ENCODE assay signal across 13 cellular contexts in genomic region chr19:898663-899062, GRCh38. TPM values are rescaled to one million over a fixed set of nuclear protein-coding genes. Genes with fewer than 3 reads are reported as not detected.
DNase-seq lines count a peak whose midpoint lies in the region; ATAC-seq and TF ChIP-seq lines count a peak whose summit lies in the region.
"Had no signal": no experiment of that assay in that cellular context is flagged by ENCODE, and none has a peak within 500 bp of the region (broad histone marks: within the 10 kb centered on the region; RNA-seq: fewer than 3 reads in every experiment).

No MANE protein-coding gene starts in this region.

- H3K4me3 ChIP-seq in tibial artery = no peak overlapping the region
- H3K4me3 ChIP-seq: gastrocnemius medialis had no signal

- DNase-seq in NCI-H2081 (lab: John Stamatoyannopoulos, UW) = peak; percentile 48 to 61
- no peak for DNase-seq in NCI-H2081 treated with DMSO at 0.1 percent for 48 hours (lab: John Stamatoyannopoulos, UW)
- peak; percentile 77 for DNase-seq in NAMALWA (ENCODE audit: low spot score)
- DNase-seq in activated CD8-positive, alpha-beta T cell treated with anti-CD3 and anti-CD28 coated beads for 36 hours = peak; percentile 57
- peak; percentile 65 for DNase-seq in nephron progenitor cell
- DNase-seq in EL = no peak
- no peak for DNase-seq in tibial artery
- no peak for DNase-seq in NCI-H226
- DNase-seq: activated T-cell treated with anti-CD3 and anti-CD28 coated beads for 4 hours, gastrocnemius medialis, NCI-H446 had no signal

- H3K4me3 Mint-ChIP-seq in activated CD8-positive, alpha-beta T cell treated with anti-CD3 and anti-CD28 coated beads for 36 hours = no peak overlapping the region
- no peak overlapping the region for H3K4me3 Mint-ChIP-seq in nephron progenitor cell

- H3K4me1 Mint-ChIP-seq in activated CD8-positive, alpha-beta T cell treated with anti-CD3 and anti-CD28 coated beads for 36 hours (ENCODE audit: low read depth) = peaks cover 13% of the 10 kb centered on the region
- H3K4me1 Mint-ChIP-seq in nephron progenitor cell = peaks cover 17% of the 10 kb centered on the region

- no peak overlapping the region for H3K27ac ChIP-seq in tibial artery
- H3K27ac ChIP-seq: gastrocnemius medialis had no signal

- H3K4me1 ChIP-seq in tibial artery = peaks cover 0 to 7% (median 2%) of the 10 kb centered on the region in 4 donors
- H3K4me1 ChIP-seq: gastrocnemius medialis had no signal

- TF ChIP-seq CTCF in activated CD8-positive, alpha-beta T cell treated with anti-CD3 and anti-CD28 coated beads for 36 hours (IDR thresholded peaks at IDR 0.05) = no peak
- TF ChIP-seq CTCF in nephron progenitor cell (IDR thresholded peaks at IDR 0.05) (no peak), tibial artery (IDR thresholded peaks at IDR 0.05) (no peak)

- peaks cover 9% of the 10 kb centered on the region for H3K36me3 Mint-ChIP-seq in activated CD8-positive, alpha-beta T cell treated with anti-CD3 and anti-CD28 coated beads for 36 hours (ENCODE audit: low read depth)
- peaks cover 12% of the 10 kb centered on the region for H3K36me3 Mint-ChIP-seq in nephron progenitor cell (ENCODE audit: low read depth)

- POLR2A ChIA-PET in activated CD8-positive, alpha-beta T cell treated with anti-CD3 and anti-CD28 coated beads for 36 hours (lab: Charles Lee) = interaction anchor here (1.2 kb wide), 1 partner anchor 11 kb away, joined by 3 read pairs; no protein-coding TSS in a partner anchor

- peaks cover 0 to 49% (median 35%) of the 10 kb centered on the region in 3 donors for H3K36me3 ChIP-seq in tibial artery

- no peaks in the 10 kb centered on the region for H3K27me3 Mint-ChIP-seq in activated CD8-positive, alpha-beta T cell treated with anti-CD3 and anti-CD28 coated beads for 36 hours
- H3K27me3 Mint-ChIP-seq in nephron progenitor cell (ENCODE audit: low read depth, poor library complexity) = no peaks in the 10 kb centered on the region

- CTCF ChIA-PET in activated CD8-positive, alpha-beta T cell treated with anti-CD3 and anti-CD28 coated beads for 36 hours (lab: Charles Lee) = no interaction called here

- peak; percentile 28 for ATAC-seq in activated CD8-positive, alpha-beta T cell treated with anti-CD3 and anti-CD28 coated beads for 36 hours
- ATAC-seq: gastrocnemius medialis had no signal

- intact Hi-C loops in activated CD8-positive, alpha-beta T cell treated with anti-CD3 and anti-CD28 coated beads for 36 hours (cut with micrococcal nuclease) = no loop called here
- intact Hi-C loops in tibial artery (cut with DNase I; ENCODE audit: low total_unique reads) = no loop called here

- no peaks in the 10 kb centered on the region for H3K27me3 ChIP-seq in tibial artery
- H3K27me3 ChIP-seq: gastrocnemius medialis had no signal

- H3K9me3 ChIP-seq in tibial artery = no peaks in the 10 kb centered on the region
- H3K9me3 ChIP-seq: gastrocnemius medialis had no signal

- H3K9me3 Mint-ChIP-seq in activated CD8-positive, alpha-beta T cell treated with anti-CD3 and anti-CD28 coated beads for 36 hours = no peaks in the 10 kb centered on the region
- H3K9me3 Mint-ChIP-seq in nephron progenitor cell = no peaks in the 10 kb centered on the region

- no peak overlapping the region for H3K27ac Mint-ChIP-seq in activated CD8-positive, alpha-beta T cell treated with anti-CD3 and anti-CD28 coated beads for 36 hours
- H3K27ac Mint-ChIP-seq in nephron progenitor cell = no peak overlapping the region

RNA-seq across cellular contexts. Expression of gene RNU6-9, which starts 5.4 kb away (rescaled TPM):
- not detected for total RNA-seq in activated CD8-positive, alpha-beta T cell treated with anti-CD3 and anti-CD28 coated beads for 36 hours
- total RNA-seq: A172, gastrocnemius medialis, lung microvascular endothelial cell had no signal

RNA-seq across cellular contexts. Expression of gene MED16, which starts 5.7 kb away (rescaled TPM):
- 10 to 100 TPM; 37.6 to 37.8 TPM for total RNA-seq in activated CD8-positive, alpha-beta T cell treated with anti-CD3 and anti-CD28 coated beads for 36 hours

RNA-seq across cellular contexts. Expression of gene R3HDM4, which starts 14.4 kb away (rescaled TPM):
- total RNA-seq in activated CD8-positive, alpha-beta T cell treated with anti-CD3 and anti-CD28 coated beads for 36 hours = 10 to 100 TPM; 58.4 to 61.5 TPM

RNA-seq across cellular contexts. Expression of gene KISS1R, which starts 18.5 kb away (rescaled TPM):
- total RNA-seq in activated CD8-positive, alpha-beta T cell treated with anti-CD3 and anti-CD28 coated beads for 36 hours = 10 to 100 TPM; 14.0 to 15.5 TPM
- total RNA-seq: A172, gastrocnemius medialis, lung microvascular endothelial cell had no signal

RNA-seq across cellular contexts. Expression of gene ARID3A, which starts 27.2 kb away (rescaled TPM):
- 10 to 100 TPM; 18.7 to 22.1 TPM for total RNA-seq in activated CD8-positive, alpha-beta T cell treated with anti-CD3 and anti-CD28 coated beads for 36 hours

Comparison
In these comparisons a context has a peak if more than half of its experiments do, and no peak if none do; other contexts are left out.
1. DNase-seq: peak in NCI-H2081 (2 of 2), NAMALWA (single experiment), activated CD8-positive, alpha-beta T cell treated with anti-CD3 and anti-CD28 coated beads for 36 hours (single experiment) and nephron progenitor cell (single experiment); none in NCI-H2081 treated with DMSO at 0.1 percent for 48 hours (single experiment), EL (single experiment), tibial artery (0 of 2) and NCI-H226 (single experiment).